1 cellular context compared by ENCODE assay signal in the genomic region with DNA sequence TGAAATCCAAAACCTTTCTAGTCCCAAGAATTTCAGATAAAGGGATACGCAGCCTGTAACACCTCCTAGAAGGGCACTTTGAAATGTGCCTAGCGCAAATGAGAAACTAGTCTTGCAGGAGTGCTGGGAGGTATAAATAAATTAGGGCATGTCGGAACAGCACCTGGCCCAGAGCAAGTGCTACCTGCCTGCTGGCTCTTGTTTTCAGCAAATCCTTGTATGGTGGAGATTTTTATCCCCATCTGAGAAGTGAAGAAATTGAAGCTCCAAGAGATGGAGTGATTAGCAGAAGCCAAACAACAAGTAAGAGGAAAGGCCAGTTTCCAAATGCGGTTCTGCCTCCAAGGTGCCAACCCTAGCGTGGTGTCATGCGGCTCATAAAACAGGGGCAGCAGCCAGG.
TF ChIP-seq lines count a peak whose summit lies in the region.

No MANE protein-coding gene starts in this region.

TF ChIP-seq in H1, 55 proteins besides CTCF, POLR2A, EP300 and RAD21:
- no peak for TF ChIP-seq TCF12 (IDR thresholded peaks at IDR 0.05; ENCODE audit: low read depth, low read length)
- no peak for TF ChIP-seq GTF2F1 (IDR thresholded peaks at IDR 0.05; ENCODE audit: borderline replicate concordance, low read depth, low read length)
- no peak for TF ChIP-seq CHD1 (IDR thresholded peaks at IDR 0.05; ENCODE audit: low read depth, low read length)
- TF ChIP-seq TEAD4 (IDR thresholded peaks at IDR 0.05; ENCODE audit: low read depth, low read length) = no peak
- no peak for TF ChIP-seq TBP (IDR thresholded peaks at IDR 0.05; ENCODE audit: low read depth, low read length)
- no peak for TF ChIP-seq BCL11A (IDR thresholded peaks at IDR 0.05; ENCODE audit: low read depth in 2 of 2, low read length in 2 of 2)
- TF ChIP-seq, protein P1, sequence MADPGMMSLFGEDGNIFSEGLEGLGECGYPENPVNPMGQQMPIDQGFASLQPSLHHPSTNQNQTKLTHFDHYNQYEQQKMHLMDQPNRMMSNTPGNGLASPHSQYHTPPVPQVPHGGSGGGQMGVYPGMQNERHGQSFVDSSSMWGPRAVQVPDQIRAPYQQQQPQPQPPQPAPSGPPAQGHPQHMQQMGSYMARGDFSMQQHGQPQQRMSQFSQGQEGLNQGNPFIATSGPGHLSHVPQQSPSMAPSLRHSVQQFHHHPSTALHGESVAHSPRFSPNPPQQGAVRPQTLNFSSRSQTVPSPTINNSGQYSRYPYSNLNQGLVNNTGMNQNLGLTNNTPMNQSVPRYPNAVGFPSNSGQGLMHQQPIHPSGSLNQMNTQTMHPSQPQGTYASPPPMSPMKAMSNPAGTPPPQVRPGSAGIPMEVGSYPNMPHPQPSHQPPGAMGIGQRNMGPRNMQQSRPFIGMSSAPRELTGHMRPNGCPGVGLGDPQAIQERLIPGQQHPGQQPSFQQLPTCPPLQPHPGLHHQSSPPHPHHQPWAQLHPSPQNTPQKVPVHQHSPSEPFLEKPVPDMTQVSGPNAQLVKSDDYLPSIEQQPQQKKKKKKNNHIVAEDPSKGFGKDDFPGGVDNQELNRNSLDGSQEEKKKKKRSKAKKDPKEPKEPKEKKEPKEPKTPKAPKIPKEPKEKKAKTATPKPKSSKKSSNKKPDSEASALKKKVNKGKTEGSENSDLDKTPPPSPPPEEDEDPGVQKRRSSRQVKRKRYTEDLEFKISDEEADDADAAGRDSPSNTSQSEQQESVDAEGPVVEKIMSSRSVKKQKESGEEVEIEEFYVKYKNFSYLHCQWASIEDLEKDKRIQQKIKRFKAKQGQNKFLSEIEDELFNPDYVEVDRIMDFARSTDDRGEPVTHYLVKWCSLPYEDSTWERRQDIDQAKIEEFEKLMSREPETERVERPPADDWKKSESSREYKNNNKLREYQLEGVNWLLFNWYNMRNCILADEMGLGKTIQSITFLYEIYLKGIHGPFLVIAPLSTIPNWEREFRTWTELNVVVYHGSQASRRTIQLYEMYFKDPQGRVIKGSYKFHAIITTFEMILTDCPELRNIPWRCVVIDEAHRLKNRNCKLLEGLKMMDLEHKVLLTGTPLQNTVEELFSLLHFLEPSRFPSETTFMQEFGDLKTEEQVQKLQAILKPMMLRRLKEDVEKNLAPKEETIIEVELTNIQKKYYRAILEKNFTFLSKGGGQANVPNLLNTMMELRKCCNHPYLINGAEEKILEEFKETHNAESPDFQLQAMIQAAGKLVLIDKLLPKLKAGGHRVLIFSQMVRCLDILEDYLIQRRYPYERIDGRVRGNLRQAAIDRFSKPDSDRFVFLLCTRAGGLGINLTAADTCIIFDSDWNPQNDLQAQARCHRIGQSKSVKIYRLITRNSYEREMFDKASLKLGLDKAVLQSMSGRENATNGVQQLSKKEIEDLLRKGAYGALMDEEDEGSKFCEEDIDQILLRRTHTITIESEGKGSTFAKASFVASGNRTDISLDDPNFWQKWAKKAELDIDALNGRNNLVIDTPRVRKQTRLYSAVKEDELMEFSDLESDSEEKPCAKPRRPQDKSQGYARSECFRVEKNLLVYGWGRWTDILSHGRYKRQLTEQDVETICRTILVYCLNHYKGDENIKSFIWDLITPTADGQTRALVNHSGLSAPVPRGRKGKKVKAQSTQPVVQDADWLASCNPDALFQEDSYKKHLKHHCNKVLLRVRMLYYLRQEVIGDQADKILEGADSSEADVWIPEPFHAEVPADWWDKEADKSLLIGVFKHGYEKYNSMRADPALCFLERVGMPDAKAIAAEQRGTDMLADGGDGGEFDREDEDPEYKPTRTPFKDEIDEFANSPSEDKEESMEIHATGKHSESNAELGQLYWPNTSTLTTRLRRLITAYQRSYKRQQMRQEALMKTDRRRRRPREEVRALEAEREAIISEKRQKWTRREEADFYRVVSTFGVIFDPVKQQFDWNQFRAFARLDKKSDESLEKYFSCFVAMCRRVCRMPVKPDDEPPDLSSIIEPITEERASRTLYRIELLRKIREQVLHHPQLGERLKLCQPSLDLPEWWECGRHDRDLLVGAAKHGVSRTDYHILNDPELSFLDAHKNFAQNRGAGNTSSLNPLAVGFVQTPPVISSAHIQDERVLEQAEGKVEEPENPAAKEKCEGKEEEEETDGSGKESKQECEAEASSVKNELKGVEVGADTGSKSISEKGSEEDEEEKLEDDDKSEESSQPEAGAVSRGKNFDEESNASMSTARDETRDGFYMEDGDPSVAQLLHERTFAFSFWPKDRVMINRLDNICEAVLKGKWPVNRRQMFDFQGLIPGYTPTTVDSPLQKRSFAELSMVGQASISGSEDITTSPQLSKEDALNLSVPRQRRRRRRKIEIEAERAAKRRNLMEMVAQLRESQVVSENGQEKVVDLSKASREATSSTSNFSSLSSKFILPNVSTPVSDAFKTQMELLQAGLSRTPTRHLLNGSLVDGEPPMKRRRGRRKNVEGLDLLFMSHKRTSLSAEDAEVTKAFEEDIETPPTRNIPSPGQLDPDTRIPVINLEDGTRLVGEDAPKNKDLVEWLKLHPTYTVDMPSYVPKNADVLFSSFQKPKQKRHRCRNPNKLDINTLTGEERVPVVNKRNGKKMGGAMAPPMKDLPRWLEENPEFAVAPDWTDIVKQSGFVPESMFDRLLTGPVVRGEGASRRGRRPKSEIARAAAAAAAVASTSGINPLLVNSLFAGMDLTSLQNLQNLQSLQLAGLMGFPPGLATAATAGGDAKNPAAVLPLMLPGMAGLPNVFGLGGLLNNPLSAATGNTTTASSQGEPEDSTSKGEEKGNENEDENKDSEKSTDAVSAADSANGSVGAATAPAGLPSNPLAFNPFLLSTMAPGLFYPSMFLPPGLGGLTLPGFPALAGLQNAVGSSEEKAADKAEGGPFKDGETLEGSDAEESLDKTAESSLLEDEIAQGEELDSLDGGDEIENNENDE (IDR thresholded peaks at IDR 0.05; ENCODE audit: insufficient replicate concordance, low read length) = no peak
- TF ChIP-seq YY1 (IDR thresholded peaks at IDR 0.05; ENCODE audit: low read depth, low read length) = no peak
- no peak for TF ChIP-seq GABPA (IDR thresholded peaks at IDR 0.05; ENCODE audit: borderline replicate concordance, insufficient read depth, low read length)
- no peak for TF ChIP-seq SAP30 (IDR thresholded peaks at IDR 0.05; ENCODE audit: insufficient read depth, insufficient replicate concordance, low read length)
- no peak for TF ChIP-seq KDM5A (IDR thresholded peaks at IDR 0.05; ENCODE audit: low read length)
